ENCODE assay signal across 10 cellular contexts in the genomic region with DNA sequence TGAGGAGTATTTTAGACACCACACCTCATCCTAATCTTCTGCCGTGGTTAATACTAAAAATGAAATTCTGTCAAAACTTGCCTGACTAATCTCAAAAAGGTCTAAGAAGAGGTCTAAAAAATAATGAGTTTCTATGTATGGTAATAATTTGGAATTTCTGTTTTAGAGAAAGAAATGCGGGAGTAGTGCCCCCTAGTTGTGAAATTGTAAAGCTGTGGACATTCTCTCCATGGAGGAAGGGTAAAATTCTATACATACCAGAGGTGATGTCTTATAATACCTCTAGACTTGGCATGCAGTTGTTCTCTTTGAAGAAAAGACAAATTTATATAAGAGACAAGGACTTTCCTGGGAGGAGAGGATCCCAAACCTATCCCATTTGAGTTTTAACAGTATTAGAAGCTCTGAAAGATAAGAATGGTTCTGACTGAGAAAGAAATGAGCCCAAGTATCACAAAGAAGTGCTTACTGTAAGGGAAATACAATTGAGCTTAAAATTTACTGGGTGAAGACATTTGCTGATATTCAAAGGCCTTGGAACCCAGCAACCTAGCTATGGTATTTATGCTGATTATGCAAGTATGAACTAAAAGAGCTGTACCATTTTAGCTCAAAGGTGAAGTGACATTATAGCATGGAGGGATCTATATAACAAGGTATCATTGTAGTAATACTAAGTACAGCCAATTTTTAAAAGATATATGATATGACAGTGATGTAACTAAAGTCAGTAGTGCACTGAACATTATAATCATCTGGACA. TPM values are rescaled to one million over a fixed set of nuclear protein-coding genes. Genes with fewer than 3 reads are reported as not detected.
DNase-seq lines count a peak whose midpoint lies in the region; ATAC-seq and TF ChIP-seq lines count a peak whose summit lies in the region.
"Had no signal": no experiment of that assay in that cellular context is flagged by ENCODE, and none has a peak within 500 bp of the region (broad histone marks: within the 10 kb centered on the region; RNA-seq: fewer than 3 reads in every experiment).

No MANE protein-coding gene starts in this region.

- no peaks in the 10 kb centered on the region for H3K9me3 ChIP-seq in adrenal gland (replicated peaks in 1 of 3)

- CTCF ChIA-PET in WTC11 (lab: Charles Lee), result interaction anchor here (0.6 to 2.3 kb wide), 18 partner anchors 8 to 1666 kb away, joined by 3 to 22 read pairs (median 3); no protein-coding TSS in a partner anchor

- 35 to 49% (median 43%) methylated on average over 2 of the region's 2 CpGs for WGBS in adrenal gland, 4 donors

- TF ChIP-seq POLR2A in adrenal gland (IDR thresholded peaks at IDR 0.05), result no peak

- H3K9me3 Mint-ChIP-seq in HFFc6, result no peaks in the 10 kb centered on the region
- H3K9me3 Mint-ChIP-seq in WTC11, result no peaks in the 10 kb centered on the region

- ATAC-seq in left lobe of liver, result peak; percentile 42
- no peak for ATAC-seq in WTC11
- no peak for ATAC-seq in GM21360 (IDR thresholded peaks at IDR 0.05; ENCODE audit: unreplicated experiment)

- H3K27ac ChIP-seq in adrenal gland, result no peak overlapping the region

- H3K27me3 Mint-ChIP-seq in HFFc6 (ENCODE audit: insufficient read depth), result no peaks in the 10 kb centered on the region
- H3K27me3 Mint-ChIP-seq in WTC11 (ENCODE audit: low read depth), result 0 out of 2 replicates have a peak, but pooled peaks cover 8% of the 10 kb centered on the region

- no peaks in the 10 kb centered on the region for H3K36me3 Mint-ChIP-seq in HFFc6 (ENCODE audit: low read depth)
- H3K36me3 Mint-ChIP-seq in WTC11, result no peaks in the 10 kb centered on the region

- no peak overlapping the region for H3K4me3 Mint-ChIP-seq in HFFc6
- H3K4me3 Mint-ChIP-seq in WTC11, result no peak overlapping the region

- DNase-seq in AG09309 (ENCODE audit: low read depth) (no peak), HFFc6 (no peak), adrenal gland (no peak), left lobe of liver (ENCODE audit: low spot score) (no peak), WTC11 (ENCODE audit: low spot score) (no peak), inferior parietal cortex (ENCODE audit: extremely low spot score) (no peak)
- no peak for DNase-seq in activated T-cell treated with anti-CD3 and anti-CD28 coated beads, Interleukin-2, amount 50 U/mL, for 48 hours
- DNase-seq: GOT3; stimulated activated CD4-positive, alpha-beta T cell treated with anti-CD3 and anti-CD28 coated beads, Interleukin-4, amount 100 ng/mL, for 4 hours had no signal

- intact Hi-C loops in adrenal gland (cut with DNase I), result no loop called here

- POLR2A ChIA-PET in WTC11 (lab: Charles Lee), result no interaction called here

- no peaks in the 10 kb centered on the region for H3K36me3 ChIP-seq in adrenal gland (replicated peaks in 1 of 2)

- H3K27ac Mint-ChIP-seq in HFFc6 (no peak overlapping the region), WTC11 (no peak overlapping the region)

- peaks cover 0 to 10% of the 10 kb centered on the region in 2 donors for H3K4me1 ChIP-seq in adrenal gland (replicated peaks in 1 of 2)

- no peak overlapping the region for H3K4me3 ChIP-seq in AG09309 (ENCODE audit: control insufficient read depth, low read depth, low read length)
- H3K4me3 ChIP-seq in adrenal gland, result no peak overlapping the region

- peak; percentile 42 for TF ChIP-seq CTCF in AG09309 (IDR thresholded peaks at IDR 0.05; ENCODE audit: control insufficient read depth, insufficient read depth, low read depth, low read length, missing control alignments)
- TF ChIP-seq CTCF in HFFc6 (IDR thresholded peaks at IDR 0.05), result peak; percentile 71
- TF ChIP-seq CTCF in adrenal gland (IDR thresholded peaks at IDR 0.05), result peak in 5 of 6 experiments; percentile 22 to 49 (median 34)
- TF ChIP-seq CTCF in WTC11 (IDR thresholded peaks at IDR 0.05), result no peak; the same call in 1 of the 2 replicates

- peaks cover 35% of the 10 kb centered on the region for H3K27me3 ChIP-seq in adrenal gland

- H3K4me1 Mint-ChIP-seq in HFFc6 (ENCODE audit: low read depth) (peaks cover 10% of the 10 kb centered on the region), WTC11 (peaks cover 16% of the 10 kb centered on the region)

TF ChIP-seq in WTC11, 78 proteins besides CTCF, POLR2A, EP300 and RAD21 (continues in another document):
- TF ChIP-seq ZNF532 (CRISPR knock-in tag; IDR thresholded peaks at IDR 0.05; ENCODE audit: borderline replicate concordance) (no peak), HMGA2 (CRISPR knock-in tag; IDR thresholded peaks at IDR 0.05) (no peak), MLX (CRISPR knock-in tag; IDR thresholded peaks at IDR 0.05) (no peak), GABPB1 (CRISPR knock-in tag; IDR thresholded peaks at IDR 0.05) (no peak), FOXK1 (CRISPR knock-in tag; IDR thresholded peaks at IDR 0.05) (no peak), NFATC4 (CRISPR knock-in tag; IDR thresholded peaks at IDR 0.05) (no peak), CREB1 (CRISPR knock-in tag; IDR thresholded peaks at IDR 0.05) (no peak), FOXP4 (CRISPR knock-in tag; IDR thresholded peaks at IDR 0.05) (no peak)
- TF ChIP-seq, protein P1, sequence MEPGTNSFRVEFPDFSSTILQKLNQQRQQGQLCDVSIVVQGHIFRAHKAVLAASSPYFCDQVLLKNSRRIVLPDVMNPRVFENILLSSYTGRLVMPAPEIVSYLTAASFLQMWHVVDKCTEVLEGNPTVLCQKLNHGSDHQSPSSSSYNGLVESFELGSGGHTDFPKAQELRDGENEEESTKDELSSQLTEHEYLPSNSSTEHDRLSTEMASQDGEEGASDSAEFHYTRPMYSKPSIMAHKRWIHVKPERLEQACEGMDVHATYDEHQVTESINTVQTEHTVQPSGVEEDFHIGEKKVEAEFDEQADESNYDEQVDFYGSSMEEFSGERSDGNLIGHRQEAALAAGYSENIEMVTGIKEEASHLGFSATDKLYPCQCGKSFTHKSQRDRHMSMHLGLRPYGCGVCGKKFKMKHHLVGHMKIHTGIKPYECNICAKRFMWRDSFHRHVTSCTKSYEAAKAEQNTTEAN (CRISPR knock-in tag; IDR thresholded peaks at IDR 0.05), result no peak
- TF ChIP-seq, protein P2, sequence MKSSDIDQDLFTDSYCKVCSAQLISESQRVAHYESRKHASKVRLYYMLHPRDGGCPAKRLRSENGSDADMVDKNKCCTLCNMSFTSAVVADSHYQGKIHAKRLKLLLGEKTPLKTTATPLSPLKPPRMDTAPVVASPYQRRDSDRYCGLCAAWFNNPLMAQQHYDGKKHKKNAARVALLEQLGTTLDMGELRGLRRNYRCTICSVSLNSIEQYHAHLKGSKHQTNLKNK (CRISPR knock-in tag; IDR thresholded peaks at IDR 0.05), result no peak

RNA-seq across cellular contexts. Expression of gene EPHA7, which starts 5.1 kb away (rescaled TPM):
- under 1 TPM in 1 of 6 experiments, not detected in 5; 0.03 TPM for total RNA-seq in HFFc6 (2021; fragmentation: NEBNext Ultra II Directional; extraction: Animal tissue kit (Norgen Biotek cat#: 25700))
- under 1 TPM in 7 of 8 donors, not detected in 1; 0.10 to 0.78 (median 0.18) TPM for total RNA-seq in adrenal gland
- polyA plus RNA-seq in adrenal gland, result under 1 TPM; under 0.01 to 0.07 (median 0.03) TPM
- total RNA-seq in left lobe of liver, result 0.10 TPM
- total RNA-seq in WTC11 (2021), result 7.4 to 9.6 TPM (median 7.9 TPM) in 3 replicates
